In the genomic region with DNA sequence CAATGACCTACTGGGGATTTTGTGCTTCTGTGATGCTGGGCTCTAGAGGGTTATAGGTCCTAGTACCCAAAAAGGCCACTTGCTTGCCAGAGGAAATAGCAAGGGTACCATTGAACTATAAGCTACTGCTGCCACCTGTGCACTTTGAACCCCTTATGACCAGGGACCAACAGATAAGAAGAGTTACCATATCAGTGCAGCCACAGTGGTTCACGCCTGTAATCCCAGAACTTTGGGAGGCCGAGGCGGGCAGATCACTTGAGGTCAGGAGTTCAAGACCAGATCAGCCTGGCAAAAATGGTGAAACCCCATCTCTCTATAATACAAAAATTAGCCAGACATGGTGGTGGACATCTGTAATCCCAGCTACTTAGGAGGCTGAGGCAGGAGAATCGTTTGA, we compare ENCODE assay signal across 35 cellular contexts.
"Had no signal": no experiment of that assay in that cellular context is flagged by ENCODE, and none has a peak within 500 bp of the region (broad histone marks: within the 10 kb centered on the region; RNA-seq: fewer than 3 reads in every experiment).

No MANE protein-coding gene starts in this region.

- H3K27me3 ChIP-seq: body of pancreas, brain microvascular endothelial cell, breast epithelium had no signal

- DNase-seq: activated B cell treated with CpG ODN at 0.5 μM for 24 hours; activated CD4-positive, alpha-beta memory T cell treated with anti-CD3 and anti-CD28 coated beads, Interleukin-2, amount 10 ng/mL, durations not matched to agents 7 days and 5 days; activated CD4-positive, alpha-beta T cell treated with anti-CD3 and anti-CD28 coated beads for 4 hours; activated CD4-positive, alpha-beta T cell treated with anti-CD3 and anti-CD28 coated beads, Interleukin-2, amount 10 ng/mL, durations not matched to agents 24 days and 14 days; activated CD4-positive, alpha-beta T cell treated with anti-CD3 and anti-CD28 coated beads, Interleukin-2, amount 50 U/mL, for 48 hours; activated CD4-positive, CD25-positive, alpha-beta regulatory T cell treated with anti-CD3 and anti-CD28 coated beads, Interleukin-2, amount 50 U/mL, for 72 hours; activated CD8-positive, alpha-beta memory T cell treated with anti-CD3 and anti-CD28 coated beads for 24 hours; activated CD8-positive, alpha-beta memory T cell treated with anti-CD3 and anti-CD28 coated beads, Interleukin-2, amount 10 ng/mL, durations not matched to agents 7 days and 5 days; activated CD8-positive, alpha-beta memory T cell treated with anti-CD3 and anti-CD28 coated beads, Interleukin-2, amount 50 U/mL, for 48 hours; activated CD8-positive, alpha-beta T cell treated with anti-CD3 and anti-CD28 coated beads, Interleukin-2, amount 10 ng/mL, durations not matched to agents 7 days and 5 days; activated effector memory CD4-positive, alpha-beta T cell treated with Interleukin-2 at 50 U/mL for 16 hours; activated gamma-delta T cell; activated naive CD4-positive, alpha-beta T cell treated with anti-CD3 and anti-CD28 coated beads, Interleukin-2, amount 10 ng/mL, durations not matched to agents 7 days and 5 days; activated naive CD4-positive, alpha-beta T cell treated with Interleukin-2 at 50 U/mL for 16 hours; activated naive CD8-positive, alpha-beta T cell treated with anti-CD3 and anti-CD28 coated beads, Interleukin-2, amount 10 ng/mL, durations not matched to agents 7 days and 5 days; activated naive CD8-positive, alpha-beta T cell treated with anti-CD3 and anti-CD28 coated beads, Interleukin-2, amount 50 U/mL, for 24 hours; activated T-cell treated with anti-CD3 and anti-CD28 coated beads, Interleukin-2, amount 50 U/mL, for 24 hours; activated T-cell treated with anti-CD3 and anti-CD28 coated beads, Interleukin-2, amount 50 U/mL, for 48 hours; amygdala; anterior cingulate cortex; body of pancreas; brain microvascular endothelial cell; central memory CD4-positive, alpha-beta T cell; T-helper 1 cell; T-helper 2 cell; T-helper 9 cell had no signal

- H3K27me3 Mint-ChIP-seq: activated naive CD4-positive, alpha-beta T cell treated with anti-CD3 and anti-CD28 coated beads, Interleukin-2, amount 50 U/mL, for 24 hours; activated T-cell treated with anti-CD3 and anti-CD28 coated beads, Interleukin-2, amount 50 U/mL, for 24 hours had no signal

- H3K36me3 Mint-ChIP-seq: activated CD8-positive, alpha-beta memory T cell treated with anti-CD3 and anti-CD28 coated beads, Interleukin-2, amount 10 ng/mL, durations not matched to agents 7 days and 5 days; activated naive CD4-positive, alpha-beta T cell treated with anti-CD3 and anti-CD28 coated beads, Interleukin-2, amount 10 ng/mL, durations not matched to agents 7 days and 5 days; activated naive CD8-positive, alpha-beta T cell had no signal

- H3K4me1 Mint-ChIP-seq: activated B cell treated with CpG ODN at 0.5 μM for 24 hours; activated CD4-positive, alpha-beta memory T cell treated with anti-CD3 and anti-CD28 coated beads, Interleukin-2, amount 10 ng/mL, durations not matched to agents 7 days and 5 days; activated CD4-positive, alpha-beta T cell treated with anti-CD3 and anti-CD28 coated beads, Interleukin-2, amount 10 ng/mL, durations not matched to agents 24 days and 14 days; activated CD8-positive, alpha-beta memory T cell treated with anti-CD3 and anti-CD28 coated beads, Interleukin-2, amount 10 ng/mL, durations not matched to agents 7 days and 5 days; activated naive CD4-positive, alpha-beta T cell treated with anti-CD3 and anti-CD28 coated beads, Interleukin-2, amount 10 ng/mL, durations not matched to agents 7 days and 5 days; activated naive CD4-positive, alpha-beta T cell treated with anti-CD3 and anti-CD28 coated beads, Interleukin-2, amount 50 U/mL, for 24 hours; activated naive CD8-positive, alpha-beta T cell treated with anti-CD3 and anti-CD28 coated beads, Interleukin-2, amount 10 ng/mL, durations not matched to agents 7 days and 5 days; activated naive CD8-positive, alpha-beta T cell treated with anti-CD3 and anti-CD28 coated beads, Interleukin-2, amount 50 U/mL, for 24 hours had no signal

- H3K36me3 ChIP-seq: brain microvascular endothelial cell, breast epithelium had no signal

- ATAC-seq: activated CD8-positive, alpha-beta memory T cell treated with anti-CD3 and anti-CD28 coated beads, Interleukin-2, amount 10 ng/mL, durations not matched to agents 7 days and 5 days; activated CD8-positive, alpha-beta T cell treated with anti-CD3 and anti-CD28 coated beads, Interleukin-2, amount 10 ng/mL, durations not matched to agents 7 days and 5 days; activated naive CD8-positive, alpha-beta T cell treated with anti-CD3 and anti-CD28 coated beads, Interleukin-2, amount 50 U/mL, for 24 hours; body of pancreas had no signal

- H3K9me3 Mint-ChIP-seq: activated CD4-positive, alpha-beta memory T cell treated with anti-CD3 and anti-CD28 coated beads, Interleukin-2, amount 10 ng/mL, durations not matched to agents 7 days and 5 days; activated CD4-positive, alpha-beta T cell treated with anti-CD3 and anti-CD28 coated beads, Interleukin-2, amount 10 ng/mL, durations not matched to agents 24 days and 14 days; activated naive CD4-positive, alpha-beta T cell treated with anti-CD3 and anti-CD28 coated beads, Interleukin-2, amount 10 ng/mL, durations not matched to agents 7 days and 5 days; activated naive CD4-positive, alpha-beta T cell treated with anti-CD3 and anti-CD28 coated beads, Interleukin-2, amount 50 U/mL, for 24 hours; activated naive CD8-positive, alpha-beta T cell treated with anti-CD3 and anti-CD28 coated beads, Interleukin-2, amount 10 ng/mL, durations not matched to agents 7 days and 5 days; activated naive CD8-positive, alpha-beta T cell treated with anti-CD3 and anti-CD28 coated beads, Interleukin-2, amount 50 U/mL, for 24 hours; activated T-cell treated with anti-CD3 and anti-CD28 coated beads, Interleukin-2, amount 50 U/mL, for 24 hours; activated T-helper 2 cell treated with anti-CD3 and anti-CD28 coated beads, Interferon-gamma antibody, Interleukin-2, Interleukin-4, amounts not matched to agents 10 μg/mL and 5 μg/mL and 100 μg/mL, durations not matched to agents 14 hours and 24 hours and 36 hours; T-helper 1 cell treated with Interleukin-12 subunit alpha and Interleukin-12 subunit beta and Interleukin-4 antibody, amounts not matched to agents 30 μg/mL and 1 μg/mL, for 36 hours; T-helper 2 cell treated with Interferon-gamma antibody and Interleukin-4, amounts not matched to agents 5 μg/mL and 100 μg/mL, for 36 hours had no signal

- H3K27ac ChIP-seq: body of pancreas, brain microvascular endothelial cell, breast epithelium, VCaP had no signal

- H3K27ac Mint-ChIP-seq: activated B cell treated with CpG ODN at 0.5 μM for 24 hours; activated CD4-positive, alpha-beta memory T cell treated with anti-CD3 and anti-CD28 coated beads, Interleukin-2, amount 10 ng/mL, durations not matched to agents 7 days and 5 days; activated CD4-positive, alpha-beta T cell treated with anti-CD3 and anti-CD28 coated beads, Interleukin-2, amount 10 ng/mL, durations not matched to agents 24 days and 14 days; activated CD8-positive, alpha-beta memory T cell treated with anti-CD3 and anti-CD28 coated beads, Interleukin-2, amount 10 ng/mL, durations not matched to agents 7 days and 5 days; activated CD8-positive, alpha-beta T cell treated with anti-CD3 and anti-CD28 coated beads, Interleukin-2, amount 10 ng/mL, durations not matched to agents 7 days and 5 days; activated naive CD4-positive, alpha-beta T cell treated with anti-CD3 and anti-CD28 coated beads, Interleukin-2, amount 10 ng/mL, durations not matched to agents 7 days and 5 days; activated naive CD4-positive, alpha-beta T cell treated with anti-CD3 and anti-CD28 coated beads, Interleukin-2, amount 50 U/mL, for 24 hours; activated naive CD8-positive, alpha-beta T cell; activated naive CD8-positive, alpha-beta T cell treated with anti-CD3 and anti-CD28 coated beads, Interleukin-2, amount 10 ng/mL, durations not matched to agents 7 days and 5 days; activated naive CD8-positive, alpha-beta T cell treated with anti-CD3 and anti-CD28 coated beads, Interleukin-2, amount 50 U/mL, for 24 hours; activated T-cell treated with anti-CD3 and anti-CD28 coated beads, Interleukin-2, amount 50 U/mL, for 24 hours; activated T-helper 2 cell treated with anti-CD3 and anti-CD28 coated beads, Interferon-gamma antibody, Interleukin-2, Interleukin-4, amounts not matched to agents 10 μg/mL and 5 μg/mL and 100 μg/mL, durations not matched to agents 14 hours and 24 hours and 36 hours; T-helper 1 cell treated with Interleukin-12 subunit alpha and Interleukin-12 subunit beta and Interleukin-4 antibody, amounts not matched to agents 30 μg/mL and 1 μg/mL, for 36 hours; T-helper 2 cell treated with Interferon-gamma antibody and Interleukin-4, amounts not matched to agents 5 μg/mL and 100 μg/mL, for 36 hours had no signal

- H3K4me3 Mint-ChIP-seq: activated B cell treated with CpG ODN at 0.5 μM for 24 hours; activated CD4-positive, alpha-beta memory T cell treated with anti-CD3 and anti-CD28 coated beads, Interleukin-2, amount 10 ng/mL, durations not matched to agents 7 days and 5 days; activated CD4-positive, alpha-beta T cell treated with anti-CD3 and anti-CD28 coated beads, Interleukin-2, amount 10 ng/mL, durations not matched to agents 24 days and 14 days; activated CD8-positive, alpha-beta memory T cell treated with anti-CD3 and anti-CD28 coated beads, Interleukin-2, amount 10 ng/mL, durations not matched to agents 7 days and 5 days; activated CD8-positive, alpha-beta T cell treated with anti-CD3 and anti-CD28 coated beads, Interleukin-2, amount 10 ng/mL, durations not matched to agents 7 days and 5 days; activated naive CD4-positive, alpha-beta T cell treated with anti-CD3 and anti-CD28 coated beads, Interleukin-2, amount 10 ng/mL, durations not matched to agents 7 days and 5 days; activated naive CD4-positive, alpha-beta T cell treated with anti-CD3 and anti-CD28 coated beads, Interleukin-2, amount 50 U/mL, for 24 hours; activated naive CD8-positive, alpha-beta T cell; activated naive CD8-positive, alpha-beta T cell treated with anti-CD3 and anti-CD28 coated beads, Interleukin-2, amount 10 ng/mL, durations not matched to agents 7 days and 5 days; activated naive CD8-positive, alpha-beta T cell treated with anti-CD3 and anti-CD28 coated beads, Interleukin-2, amount 50 U/mL, for 24 hours; activated T-cell treated with anti-CD3 and anti-CD28 coated beads, Interleukin-2, amount 50 U/mL, for 24 hours; T-helper 1 cell treated with Interleukin-12 subunit alpha and Interleukin-12 subunit beta and Interleukin-4 antibody, amounts not matched to agents 30 μg/mL and 1 μg/mL, for 36 hours; T-helper 2 cell treated with Interferon-gamma antibody and Interleukin-4, amounts not matched to agents 5 μg/mL and 100 μg/mL, for 36 hours had no signal

- H3K4me1 ChIP-seq: body of pancreas, breast epithelium had no signal

- H3K4me3 ChIP-seq: body of pancreas, breast epithelium had no signal

- FAIRE-seq: astrocyte, TTC549 had no signal

- H3K9me3 ChIP-seq: body of pancreas, breast epithelium had no signal
